Comparison of ENCODE assay signal across 26 cellular contexts in the genomic region with DNA sequence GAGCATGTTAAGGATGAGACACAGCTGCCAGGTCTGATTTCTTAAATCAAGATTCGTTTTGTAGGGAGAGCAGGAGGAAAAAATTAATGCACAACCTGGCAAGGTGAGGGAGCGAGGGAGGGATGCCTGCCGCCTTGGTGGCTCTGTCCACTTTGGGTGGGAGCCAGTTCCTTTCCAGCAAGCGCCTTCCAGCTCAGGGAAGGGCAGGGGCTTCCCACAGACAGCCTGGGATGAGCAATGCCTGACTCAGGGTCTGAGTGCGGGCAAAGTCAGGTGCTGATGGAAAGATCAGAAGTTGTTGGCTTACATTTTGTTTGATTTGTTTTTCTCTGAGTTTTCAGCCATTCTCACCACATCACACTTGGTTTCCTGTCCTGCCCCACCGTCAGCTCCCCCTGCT.
"Had no signal": no experiment of that assay in that cellular context is flagged by ENCODE, and none has a peak within 500 bp of the region (broad histone marks: within the 10 kb centered on the region; RNA-seq: fewer than 3 reads in every experiment).

No MANE protein-coding gene starts in this region.

- H3K27ac ChIP-seq: Peyer's patch, SJCRH30, SK-N-MC had no signal

- DNase-seq: activated CD4-positive, alpha-beta T cell treated with anti-CD3 and anti-CD28 coated beads for 36 hours; activated CD4-positive, alpha-beta T cell treated with anti-CD3 and anti-CD28 coated beads, Interleukin-2, amount 10 ng/mL, durations not matched to agents 7 days and 5 days; activated CD4-positive, alpha-beta T cell treated with anti-CD3 and anti-CD28 coated beads, Interleukin-2, amount 50 U/mL, for 48 hours; activated CD8-positive, alpha-beta memory T cell treated with anti-CD3 and anti-CD28 coated beads, Interleukin-2, amount 50 U/mL, for 4 hours; activated gamma-delta T cell treated with Interleukin-2 at 50 U/mL for 16 hours; activated naive CD4-positive, alpha-beta T cell treated with anti-CD3 and anti-CD28 coated beads for 36 hours; activated T-cell treated with anti-CD3 and anti-CD28 coated beads for 4 hours; activated T-cell treated with anti-CD3 and anti-CD28 coated beads, Interleukin-2, amount 50 U/mL, for 4 hours; central memory CD4-positive, alpha-beta T cell; Kasumi-1; KG1; NCI-H1092 treated with DMSO at 0.1 percent for 48 hours; NCI-H1417; NCI-H146; NCI-H187; NCI-H2029 treated with DMSO at 0.1 percent for 48 hours; NCI-H2107; NCI-H2171; NCI-H510A; NCI-H69; Peyer's patch; Right ventricle myocardium superior; SJCRH30 had no signal

- H3K4me1 ChIP-seq: Peyer's patch, SJCRH30 had no signal

- H3K27me3 ChIP-seq: Peyer's patch had no signal

- ATAC-seq: activated CD4-positive, CD25-positive, alpha-beta regulatory T cell treated with anti-CD3 and anti-CD28 coated beads, Interleukin-2, amount 50 U/mL, for 24 hours; activated naive CD4-positive, alpha-beta T cell treated with anti-CD3 and anti-CD28 coated beads, Interleukin-2, amount 50 U/mL, for 72 hours; activated T-cell treated with anti-CD3 and anti-CD28 coated beads, Interleukin-2, amount 50 U/mL, for 4 hours had no signal

- H3K9me3 ChIP-seq: Peyer's patch, SJCRH30 had no signal

- H3K4me3 ChIP-seq: Peyer's patch, SJCRH30, SK-N-MC had no signal

- H3K36me3 ChIP-seq: Peyer's patch, SJCRH30 had no signal
